In the genomic region with DNA sequence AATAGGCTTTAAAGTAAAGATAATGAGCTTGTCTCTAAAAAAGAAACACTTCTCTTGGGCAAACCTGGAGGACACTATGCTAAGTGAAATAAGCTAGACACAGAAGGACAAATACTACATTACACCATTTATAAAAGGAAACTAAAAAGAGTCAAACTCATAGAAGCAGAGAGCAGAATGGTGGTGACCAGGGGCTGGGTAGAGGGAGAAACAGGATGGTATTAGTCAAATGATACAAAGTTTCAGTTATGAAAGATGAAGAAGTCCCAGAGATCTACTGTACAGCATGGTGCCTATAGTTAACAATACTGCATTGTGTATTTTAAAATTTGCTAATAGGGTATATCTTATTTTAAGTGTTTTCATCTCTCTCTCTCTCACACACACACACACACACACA, we compare ENCODE assay signal across 16 cellular contexts. TPM values are rescaled to one million over a fixed set of nuclear protein-coding genes. Genes with fewer than 3 reads are reported as not detected.
DNase-seq lines count a peak whose midpoint lies in the region; ATAC-seq and TF ChIP-seq lines count a peak whose summit lies in the region.
"Had no signal": no experiment of that assay in that cellular context is flagged by ENCODE, and none has a peak within 500 bp of the region (broad histone marks: within the 10 kb centered on the region; RNA-seq: fewer than 3 reads in every experiment).

No MANE protein-coding gene starts in this region.

- no peaks in the 10 kb centered on the region for H3K36me3 ChIP-seq in hepatocyte (replicated peaks; ENCODE audit: insufficient read depth, low read depth)

- CTCF ChIA-PET in activated CD4-positive, alpha-beta T cell treated with anti-CD3 and anti-CD28 coated beads, Interleukin-2, amount 10 ng/mL, durations not matched to agents 7 days and 5 days (lab: Charles Lee) = interaction anchor here (0.8 to 1.0 kb wide), 2 partner anchors 9 to 113 kb away, joined by 3 to 5 read pairs; no protein-coding TSS in a partner anchor

- POLR2A ChIA-PET in activated CD4-positive, alpha-beta T cell treated with anti-CD3 and anti-CD28 coated beads, Interleukin-2, amount 10 ng/mL, durations not matched to agents 7 days and 5 days (lab: Charles Lee) = no interaction called here

- peaks cover 44% of the 10 kb centered on the region for H3K4me1 Mint-ChIP-seq in activated CD4-positive, alpha-beta T cell treated with anti-CD3 and anti-CD28 coated beads, Interleukin-2, amount 10 ng/mL, durations not matched to agents 7 days and 5 days
- peaks cover 3% of the 10 kb centered on the region for H3K4me1 Mint-ChIP-seq in endothelial cell (ENCODE audit: unreplicated experiment)
- H3K4me1 Mint-ChIP-seq in glutamatergic neuron (ENCODE audit: low read depth, unreplicated experiment) = no peaks in the 10 kb centered on the region

- no peaks in the 10 kb centered on the region for H3K9me3 ChIP-seq in hepatocyte (ENCODE audit: low read depth)

- peaks cover 2% of the 10 kb centered on the region for H3K79me2 ChIP-seq in hepatocyte

- no peak overlapping the region for H3K4me3 ChIP-seq in hepatocyte
- H3K4me3 ChIP-seq: GM23248, lung had no signal

- TF ChIP-seq CTCF in endothelial cell (IDR thresholded peaks at IDR 0.05; ENCODE audit: unreplicated experiment) (no peak), hepatocyte (IDR thresholded peaks at IDR 0.05; ENCODE audit: poor library complexity) (no peak), glutamatergic neuron (IDR thresholded peaks at IDR 0.05; ENCODE audit: partially characterized antibody, unreplicated experiment) (no peak)

- H3K4me1 ChIP-seq in hepatocyte (ENCODE audit: insufficient read depth) = no peaks in the 10 kb centered on the region

- peaks cover 18% of the 10 kb centered on the region for H3K36me3 Mint-ChIP-seq in activated CD4-positive, alpha-beta T cell treated with anti-CD3 and anti-CD28 coated beads, Interleukin-2, amount 10 ng/mL, durations not matched to agents 7 days and 5 days (ENCODE audit: low read depth)
- H3K36me3 Mint-ChIP-seq in endothelial cell (ENCODE audit: low read depth, unreplicated experiment) (no peaks in the 10 kb centered on the region), glutamatergic neuron (ENCODE audit: unreplicated experiment) (no peaks in the 10 kb centered on the region)

- DNase-seq in activated CD4-positive, alpha-beta T cell treated with anti-CD3 and anti-CD28 coated beads, Interleukin-2, amount 10 ng/mL, durations not matched to agents 7 days and 5 days = no peak
- DNase-seq in activated CD4-positive, alpha-beta T cell treated with anti-CD3 and anti-CD28 coated beads for 1 hour = no peak
- DNase-seq in endothelial cell (ENCODE audit: low spot score) (no peak), hepatocyte (ENCODE audit: low spot score) (no peak), NCI-H226 (no peak), glutamatergic neuron (no peak)
- DNase-seq: activated CD8-positive, alpha-beta memory T cell treated with anti-CD3 and anti-CD28 coated beads, Interleukin-2, amount 50 U/mL, for 4 hours; central memory CD4-positive, alpha-beta T cell; DMS153; GM23248; NCI-H774 had no signal

- no peaks in the 10 kb centered on the region for H3K27me3 ChIP-seq in hepatocyte

- peak overlapping the region; percentile 16 for H3K27ac Mint-ChIP-seq in activated CD4-positive, alpha-beta T cell treated with anti-CD3 and anti-CD28 coated beads, Interleukin-2, amount 10 ng/mL, durations not matched to agents 7 days and 5 days
- H3K27ac Mint-ChIP-seq in endothelial cell (ENCODE audit: unreplicated experiment) (peak overlapping the region; percentile 58), glutamatergic neuron (ENCODE audit: unreplicated experiment) (no peak overlapping the region)
- H3K27ac Mint-ChIP-seq: progenitor cell of endocrine pancreas, type B pancreatic cell had no signal

- H3K4me2 ChIP-seq in hepatocyte = no peak overlapping the region

- H4K20me1 ChIP-seq in hepatocyte (ENCODE audit: insufficient read depth, poor library complexity, severe bottlenecking) = no peaks in the 10 kb centered on the region

- no peak overlapping the region for H3K4me3 Mint-ChIP-seq in activated CD4-positive, alpha-beta T cell treated with anti-CD3 and anti-CD28 coated beads, Interleukin-2, amount 10 ng/mL, durations not matched to agents 7 days and 5 days
- H3K4me3 Mint-ChIP-seq in endothelial cell (ENCODE audit: unreplicated experiment) (no peak overlapping the region), glutamatergic neuron (ENCODE audit: unreplicated experiment) (no peak overlapping the region)
- H3K4me3 Mint-ChIP-seq: type B pancreatic cell had no signal

- peak; percentile 65 for ATAC-seq in GM21717 (IDR thresholded peaks at IDR 0.05; ENCODE audit: unreplicated experiment)
- peak; percentile 70 for ATAC-seq in HG03159 (IDR thresholded peaks at IDR 0.05; ENCODE audit: unreplicated experiment)

- no peak overlapping the region for H2AFZ ChIP-seq in hepatocyte
- H2AFZ ChIP-seq: GM23248 had no signal

- H3K9me2 ChIP-seq in hepatocyte (replicated peaks; ENCODE audit: insufficient read depth) = no peaks in the 10 kb centered on the region

- no peaks in the 10 kb centered on the region for H3K27me3 Mint-ChIP-seq in activated CD4-positive, alpha-beta T cell treated with anti-CD3 and anti-CD28 coated beads, Interleukin-2, amount 10 ng/mL, durations not matched to agents 7 days and 5 days
- H3K27me3 Mint-ChIP-seq in endothelial cell (ENCODE audit: unreplicated experiment) (no peaks in the 10 kb centered on the region), glutamatergic neuron (ENCODE audit: unreplicated experiment) (no peaks in the 10 kb centered on the region)
- H3K27me3 Mint-ChIP-seq: progenitor cell of endocrine pancreas, type B pancreatic cell had no signal

- no peak overlapping the region for H3K27ac ChIP-seq in hepatocyte
- H3K27ac ChIP-seq: GM23248 had no signal

- no peaks in the 10 kb centered on the region for H3K9me3 Mint-ChIP-seq in activated CD4-positive, alpha-beta T cell treated with anti-CD3 and anti-CD28 coated beads, Interleukin-2, amount 10 ng/mL, durations not matched to agents 7 days and 5 days
- no peaks in the 10 kb centered on the region for H3K9me3 Mint-ChIP-seq in endothelial cell (ENCODE audit: unreplicated experiment)
- H3K9me3 Mint-ChIP-seq in glutamatergic neuron (ENCODE audit: unreplicated experiment) = no peaks in the 10 kb centered on the region
- H3K9me3 Mint-ChIP-seq: type B pancreatic cell had no signal

RNA-seq across cellular contexts. Expression of a gene that starts 28.5 kb away (rescaled TPM):
- 10 to 100 TPM; 34.5 to 40.4 TPM for total RNA-seq in activated CD4-positive, alpha-beta T cell treated with anti-CD3 and anti-CD28 coated beads, Interleukin-2, amount 10 ng/mL, durations not matched to agents 7 days and 5 days
- total RNA-seq in endothelial cell (ENCODE audit: unreplicated experiment) (33.2 TPM), hepatocyte (213 and 250 TPM in 2 replicates), glutamatergic neuron (ENCODE audit: unreplicated experiment) (77.9 TPM)
- polyA plus RNA-seq in hepatocyte = 30.2 and 51.8 TPM in 2 replicates
